In genomic region chr11:22730319-22730718, GRCh38 we compare ENCODE assay signal across 11 cellular contexts.
DNase-seq lines count a peak whose midpoint lies in the region; ATAC-seq, FAIRE-seq and TF ChIP-seq lines count a peak whose summit lies in the region.
"Had no signal": no experiment of that assay in that cellular context is flagged by ENCODE, and none has a peak within 500 bp of the region (broad histone marks: within the 10 kb centered on the region; RNA-seq: fewer than 3 reads in every experiment).

No MANE protein-coding gene starts in this region.

- H3K4me1 Mint-ChIP-seq in effector memory CD8-positive, alpha-beta T cell (ENCODE audit: low read depth in 2 of 2): no peaks in the 10 kb centered on the region

- H3K18ac ChIP-seq in mesendoderm (ENCODE audit: low read length): no peak overlapping the region

- peak; percentile 77 for ATAC-seq in HG02885 (IDR thresholded peaks at IDR 0.05; ENCODE audit: poor library complexity, unreplicated experiment)
- ATAC-seq in effector memory CD8-positive, alpha-beta T cell (replicated peaks): no peak
- no peak for ATAC-seq in HG02571 (IDR thresholded peaks at IDR 0.05; ENCODE audit: unreplicated experiment)

- no peaks in the 10 kb centered on the region for H3K79me2 ChIP-seq in OCI-LY3 (ENCODE audit: low read length)
- H3K79me2 ChIP-seq in mesendoderm (ENCODE audit: control insufficient read depth, insufficient read depth, low read length): no peaks in the 10 kb centered on the region

- TF ChIP-seq POLR2A in GM12892 (IDR thresholded peaks at IDR 0.05; ENCODE audit: low read depth, low read length): no peak

- FAIRE-seq in GM12892 (lab: Jason Lieb, UNC): peak; percentile 5

- no peak overlapping the region for H2BK5ac ChIP-seq in mesendoderm (ENCODE audit: low read length)

- H3K27me3 Mint-ChIP-seq in effector memory CD8-positive, alpha-beta T cell: no peaks in the 10 kb centered on the region

- H3K9ac ChIP-seq in OCI-LY3 (ENCODE audit: low read length) (no peak overlapping the region), mesendoderm (ENCODE audit: low read length) (no peak overlapping the region)

- H3K27ac ChIP-seq in OCI-LY3 (ENCODE audit: low read length) (no peak overlapping the region), mesendoderm (ENCODE audit: low read depth, low read length) (no peak overlapping the region)
- H3K27ac ChIP-seq: SJSA1 had no signal

- H2AK5ac ChIP-seq in mesendoderm (ENCODE audit: low read length): no peak overlapping the region

- H3K36me3 Mint-ChIP-seq in effector memory CD8-positive, alpha-beta T cell (ENCODE audit: insufficient read depth): no peaks in the 10 kb centered on the region
- H3K36me3 Mint-ChIP-seq: mesothelial cell of epicardium had no signal

- H3K23ac ChIP-seq in mesendoderm (ENCODE audit: low read length): no peak overlapping the region

- H4K8ac ChIP-seq in mesendoderm (ENCODE audit: low read depth, low read length): no peak overlapping the region

- H3K27ac Mint-ChIP-seq in effector memory CD8-positive, alpha-beta T cell: no peak overlapping the region
- H3K27ac Mint-ChIP-seq: mesothelial cell of epicardium had no signal

- no peak overlapping the region for H2AFZ ChIP-seq in OCI-LY3 (ENCODE audit: low read depth, low read length)

- no peaks in the 10 kb centered on the region for H4K20me1 ChIP-seq in OCI-LY3 (ENCODE audit: insufficient read depth, low read length)

- H3K4me3 ChIP-seq in OCI-LY3 (ENCODE audit: low read length) (no peak overlapping the region), mesendoderm (ENCODE audit: low read length) (no peak overlapping the region)
- H3K4me3 ChIP-seq: SJSA1 had no signal

- H3K27me3 ChIP-seq in OCI-LY3 (ENCODE audit: low read depth, low read length) (no peaks in the 10 kb centered on the region), mesendoderm (ENCODE audit: insufficient read depth, low read length, poor library complexity) (no peaks in the 10 kb centered on the region)
- H3K27me3 ChIP-seq: SJSA1 had no signal

- no CpG with 5 or more reads among the region's 1 CpG for WGBS in mesendoderm (ENCODE audit: extremely low coverage, insufficient coverage, low lambda C conversion rate)

- H4K5ac ChIP-seq in mesendoderm (ENCODE audit: low read length): no peak overlapping the region

- H3K9me3 Mint-ChIP-seq in effector memory CD8-positive, alpha-beta T cell: no peaks in the 10 kb centered on the region
- H3K9me3 Mint-ChIP-seq: mesothelial cell of epicardium had no signal

- H3K36me3 ChIP-seq in OCI-LY3 (replicated peaks; ENCODE audit: low read depth, low read length) (no peaks in the 10 kb centered on the region), mesendoderm (ENCODE audit: control insufficient read depth, insufficient read depth, low read length) (no peaks in the 10 kb centered on the region)
- H3K36me3 ChIP-seq: SJSA1 had no signal

- TF ChIP-seq CTCF in OCI-LY3 (IDR thresholded peaks at IDR 0.05; ENCODE audit: low read depth, low read length): peak; percentile 58

- no peaks in the 10 kb centered on the region for H3K79me1 ChIP-seq in mesendoderm (ENCODE audit: low read length)

- H3K4me1 ChIP-seq in OCI-LY3 (ENCODE audit: low read length): no peaks in the 10 kb centered on the region
- H3K4me1 ChIP-seq in mesendoderm (ENCODE audit: control insufficient read depth, low read depth, low read length): no peaks in the 10 kb centered on the region
- H3K4me1 ChIP-seq: SJSA1 had no signal

- no peak overlapping the region for H2BK15ac ChIP-seq in mesendoderm (replicated peaks; ENCODE audit: low read depth)

- no peaks in the 10 kb centered on the region for H3K9me3 ChIP-seq in OCI-LY3 (ENCODE audit: insufficient read depth, low read length)
- H3K9me3 ChIP-seq: SJSA1 had no signal

- H2BK120ac ChIP-seq in mesendoderm (ENCODE audit: low read depth, low read length): no peak overlapping the region

- H3K56ac ChIP-seq in mesendoderm (ENCODE audit: low read length): no peak overlapping the region

- H3K4me2 ChIP-seq in OCI-LY3 (ENCODE audit: low read length) (no peak overlapping the region), mesendoderm (ENCODE audit: low read length) (no peak overlapping the region)

- no peak for DNase-seq in GM12892 (ENCODE audit: insufficient read length)
- peak; percentile 8 for DNase-seq in mesendoderm
- no peak for DNase-seq in effector memory CD8-positive, alpha-beta T cell
- no peak for DNase-seq in activated naive CD4-positive, alpha-beta T cell (lab: John Stamatoyannopoulos, UW)
- DNase-seq: central memory CD4-positive, alpha-beta T cell; stimulated activated CD8-positive, alpha-beta memory T cell treated with anti-CD3 and anti-CD28 coated beads, Interleukin-4, amount 100 ng/mL, for 48 hours had no signal

- H3K4me3 Mint-ChIP-seq in effector memory CD8-positive, alpha-beta T cell: no peak overlapping the region
- H3K4me3 Mint-ChIP-seq: mesothelial cell of epicardium had no signal

- no peak overlapping the region for H3K4ac ChIP-seq in mesendoderm (ENCODE audit: low read depth, low read length)
